16 cellular contexts compared by ENCODE assay signal in genomic region chr22:17775781-17776470, GRCh38. TPM values are rescaled to one million over a fixed set of nuclear protein-coding genes. Genes with fewer than 3 reads are reported as not detected.
A peak's percentile ranks its signal among the peaks of the same experiment; 100 is the strongest.
DNase-seq lines count a peak whose midpoint lies in the region; ATAC-seq and TF ChIP-seq lines count a peak whose summit lies in the region.
"Had no signal": no experiment of that assay in that cellular context is flagged by ENCODE, and none has a peak within 500 bp of the region (broad histone marks: within the 10 kb centered on the region; RNA-seq: fewer than 3 reads in every experiment).

No MANE protein-coding gene starts in this region.

- no peak overlapping the region for H3K27ac Mint-ChIP-seq in osteocyte (ENCODE audit: unreplicated experiment)

- peak overlapping the region; percentile 82 for H3K4me3 ChIP-seq in Loucy (ENCODE audit: low read length, poor library complexity, severe bottlenecking)
- H3K4me3 ChIP-seq in upper lobe of right lung, result no peak overlapping the region

- H3K36me3 ChIP-seq in Loucy (ENCODE audit: insufficient read depth, low read length) (no peaks in the 10 kb centered on the region), upper lobe of right lung (no peaks in the 10 kb centered on the region)
- H3K36me3 ChIP-seq: suprapubic skin had no signal

- TF ChIP-seq CTCF in Loucy (conservative IDR thresholded peaks at IDR 0.05; ENCODE audit: low read length) (no peak), osteocyte (IDR thresholded peaks at IDR 0.05) (no peak), upper lobe of right lung (IDR thresholded peaks at IDR 0.05) (no peak)

- H3K9me3 Mint-ChIP-seq in activated T-cell treated with anti-CD3 and anti-CD28 coated beads, Interleukin-2, amount 50 U/mL, for 4 hours, result no peaks in the 10 kb centered on the region
- H3K9me3 Mint-ChIP-seq in osteocyte (ENCODE audit: unreplicated experiment), result no peaks in the 10 kb centered on the region

- H3K4me1 ChIP-seq in Loucy (ENCODE audit: insufficient read depth, low read length, poor library complexity, severe bottlenecking) (peaks cover 75% of the 10 kb centered on the region), upper lobe of right lung (peaks cover 17% of the 10 kb centered on the region)

- H3K9me2 ChIP-seq in Loucy (replicated peaks; ENCODE audit: low read depth, low read length), result no peaks in the 10 kb centered on the region

- no peaks in the 10 kb centered on the region for H3K36me3 Mint-ChIP-seq in activated T-cell treated with anti-CD3 and anti-CD28 coated beads, Interleukin-2, amount 50 U/mL, for 4 hours (ENCODE audit: insufficient read depth)
- no peaks in the 10 kb centered on the region for H3K36me3 Mint-ChIP-seq in osteocyte (ENCODE audit: unreplicated experiment)

- peaks cover 85% of the 10 kb centered on the region for H3K4me1 Mint-ChIP-seq in activated T-cell treated with anti-CD3 and anti-CD28 coated beads, Interleukin-2, amount 50 U/mL, for 4 hours (ENCODE audit: low read depth)
- H3K4me1 Mint-ChIP-seq in osteocyte (ENCODE audit: unreplicated experiment), result peaks cover 30% of the 10 kb centered on the region

- H3K4me3 Mint-ChIP-seq in activated T-cell treated with anti-CD3 and anti-CD28 coated beads, Interleukin-2, amount 50 U/mL, for 4 hours, result peak overlapping the region; percentile 88
- peak overlapping the region; percentile 11 for H3K4me3 Mint-ChIP-seq in osteocyte (ENCODE audit: unreplicated experiment)

- peak overlapping the region; percentile 98 for H3K4me2 ChIP-seq in Loucy (ENCODE audit: low read depth, low read length, poor library complexity, severe bottlenecking)

- no peaks in the 10 kb centered on the region for H3K9me3 ChIP-seq in Loucy (ENCODE audit: insufficient read depth, low read depth, low read length)
- H3K9me3 ChIP-seq in upper lobe of right lung, result no peaks in the 10 kb centered on the region
- H3K9me3 ChIP-seq: suprapubic skin had no signal

- H3K27me3 ChIP-seq in Loucy (ENCODE audit: insufficient read depth, low read length, poor library complexity, severe bottlenecking), result no peaks in the 10 kb centered on the region
- no peaks in the 10 kb centered on the region for H3K27me3 ChIP-seq in upper lobe of right lung
- H3K27me3 ChIP-seq: suprapubic skin had no signal

- H3K27me3 Mint-ChIP-seq in activated T-cell treated with anti-CD3 and anti-CD28 coated beads, Interleukin-2, amount 50 U/mL, for 4 hours (ENCODE audit: low read depth), result no peaks in the 10 kb centered on the region
- no peaks in the 10 kb centered on the region for H3K27me3 Mint-ChIP-seq in osteocyte (ENCODE audit: unreplicated experiment)

- H2AFZ ChIP-seq in Loucy (ENCODE audit: low read length), result no peak overlapping the region

- H3K27ac ChIP-seq in upper lobe of right lung, result no peak overlapping the region
- H3K27ac ChIP-seq: suprapubic skin had no signal

- H3K79me2 ChIP-seq in Loucy (ENCODE audit: insufficient read depth, low read length), result peaks cover 84% of the 10 kb centered on the region

- ATAC-seq in activated T-cell treated with anti-CD3 and anti-CD28 coated beads, Interleukin-2, amount 50 U/mL, for 4 hours, result no peak
- ATAC-seq in upper lobe of right lung, result no peak

- intact Hi-C loops in upper lobe of right lung (cut with DNase I), result no loop called here

- peaks cover 4% of the 10 kb centered on the region; the same call in 1 of the 2 replicates for H3F3A ChIP-seq in Loucy (ENCODE audit: low read depth)

- DNase-seq in activated T-cell treated with anti-CD3 and anti-CD28 coated beads, Interleukin-2, amount 50 U/mL, for 4 hours, result no peak
- DNase-seq in activated T-cell treated with anti-CD3 and anti-CD28 coated beads, Interleukin-2, amount 50 U/mL, for 48 hours, result no peak
- DNase-seq in cerebellar cortex (ENCODE audit: low spot score), result peak; percentile 34
- DNase-seq in osteocyte (ENCODE audit: extremely low spot score, unreplicated experiment), result no peak
- no peak for DNase-seq in UCSD-AML1 (lab: John Stamatoyannopoulos, UW; ENCODE audit: unreplicated experiment)
- DNase-seq in DMS153 treated with DMSO at 0.1 percent for 48 hours (lab: John Stamatoyannopoulos, UW; ENCODE audit: unreplicated experiment), result no peak
- DNase-seq in upper lobe of right lung, result no peak
- DNase-seq: activated CD8-positive, alpha-beta memory T cell treated with anti-CD3 and anti-CD28 coated beads for 24 hours; aorta; dermis blood vessel endothelial cell; NCI-H187 treated with DMSO at 0.1 percent for 48 hours; NCI-H69; occipital lobe; small intestine had no signal

- H4K20me1 ChIP-seq in Loucy (ENCODE audit: insufficient read depth, low read length, poor library complexity, severe bottlenecking), result peaks cover 35% of the 10 kb centered on the region

- H3K9ac ChIP-seq in Loucy (ENCODE audit: low read depth, low read length, poor library complexity, severe bottlenecking), result peak overlapping the region; percentile 95

RNA-seq across cellular contexts. Expression of gene BID, which starts 1.7 kb away (rescaled TPM):
- 10 to 100 TPM; 30.3 to 39.5 (median 36.5) TPM for total RNA-seq in activated T-cell treated with anti-CD3 and anti-CD28 coated beads, Interleukin-2, amount 50 U/mL, for 4 hours
- total RNA-seq in osteocyte (8.4 and 11.6 TPM in 2 replicates), upper lobe of right lung (22.8 TPM)
